ENCODE assay signal across 8 cellular contexts in genomic region chr5:50666261-50667078, GRCh38. TPM values are rescaled to one million over a fixed set of nuclear protein-coding genes. Genes with fewer than 3 reads are reported as not detected.
DNase-seq lines count a peak whose midpoint lies in the region; ATAC-seq and TF ChIP-seq lines count a peak whose summit lies in the region.

Gene PARP8 (plus strand): TSS chr5:50666637. CDS start chr5:50667096, 459 bp downstream.

- H3K27ac ChIP-seq in RWPE2 (ENCODE audit: poor library complexity, severe bottlenecking) (peak within 1 kb of the TSS; percentile 81), osteoblast (ENCODE audit: low read depth, low read length) (peak within 1 kb of the TSS; percentile 40), upper lobe of right lung (peak within 1 kb of the TSS; percentile 99)

- CTCF ChIA-PET in activated naive CD4-positive, alpha-beta T cell treated with anti-CD3 and anti-CD28 coated beads for 36 hours (lab: Charles Lee) = interaction anchor here (1.2 kb wide), 2 partner anchors 72 to 227 kb away, joined by 3 read pairs; no protein-coding TSS in a partner anchor

- DNase-seq in 8988T (peak; percentile 18), RWPE2 (ENCODE audit: low spot score) (peak; percentile 71), head of caudate nucleus (peak in 41 of 42 donors; percentile 20 to 78 (median 50)), osteoblast (ENCODE audit: insufficient read length, low spot score, missing footprints) (peak; percentile 86), upper lobe of right lung (peak; percentile 79)
- peak; percentile 42 for DNase-seq in activated naive CD4-positive, alpha-beta T cell treated with anti-CD3 and anti-CD28 coated beads for 36 hours

- H3K9me3 ChIP-seq in RWPE2 (ENCODE audit: severe bottlenecking) = no peaks in the 10 kb centered on the region
- H3K9me3 ChIP-seq in osteoblast (ENCODE audit: low read depth, low read length) = no peaks in the 10 kb centered on the region
- H3K9me3 ChIP-seq in upper lobe of right lung = no peaks in the 10 kb centered on the region

- TF ChIP-seq CTCF in RWPE2 (IDR thresholded peaks at IDR 0.05; ENCODE audit: poor library complexity, severe bottlenecking) (no peak), osteoblast (IDR thresholded peaks at IDR 0.05; ENCODE audit: extremely low read depth, low read depth, low read length) (no peak), upper lobe of right lung (IDR thresholded peaks at IDR 0.05) (no peak)

- peaks cover 13% of the 10 kb centered on the region for H3K79me2 ChIP-seq in osteoblast (ENCODE audit: insufficient read depth, low read length)

- peak within 1 kb of the TSS; percentile 88 for H2AFZ ChIP-seq in osteoblast (ENCODE audit: low read length)

- no peaks in the 10 kb centered on the region for H3K27me3 Mint-ChIP-seq in activated naive CD4-positive, alpha-beta T cell treated with anti-CD3 and anti-CD28 coated beads for 36 hours (ENCODE audit: low read depth)

- H3K4me3 Mint-ChIP-seq in activated naive CD4-positive, alpha-beta T cell treated with anti-CD3 and anti-CD28 coated beads for 36 hours = peak within 1 kb of the TSS; percentile 92

- peak; percentile 34 for ATAC-seq in GM18520 (IDR thresholded peaks at IDR 0.05; ENCODE audit: unreplicated experiment)
- ATAC-seq in HG03280 (IDR thresholded peaks at IDR 0.05; ENCODE audit: unreplicated experiment) = peak; percentile 47
- peak; percentile 60 for ATAC-seq in RWPE2 (ENCODE audit: low read depth)
- peak; percentile 79 for ATAC-seq in upper lobe of right lung

- H3K4me1 ChIP-seq in RWPE2 (ENCODE audit: insufficient read depth, poor library complexity, severe bottlenecking) (peaks cover 10% of the 10 kb centered on the region), osteoblast (ENCODE audit: insufficient read depth, low read length) (no peaks in the 10 kb centered on the region), upper lobe of right lung (peaks cover 15% of the 10 kb centered on the region)

- peak within 1 kb of the TSS; percentile 88 for H3K4me2 ChIP-seq in osteoblast (ENCODE audit: insufficient read depth, low read length)

- H3K4me3 ChIP-seq in RWPE2 (ENCODE audit: severe bottlenecking) (peak within 1 kb of the TSS; percentile 98), osteoblast (ENCODE audit: insufficient read depth, low read length) (peak within 1 kb of the TSS; percentile 90), upper lobe of right lung (peak within 1 kb of the TSS; percentile 76)

- peaks cover 4% of the 10 kb centered on the region for H3K36me3 Mint-ChIP-seq in activated naive CD4-positive, alpha-beta T cell treated with anti-CD3 and anti-CD28 coated beads for 36 hours (ENCODE audit: low read depth)

- peaks cover 26% of the 10 kb centered on the region for H3K4me1 Mint-ChIP-seq in activated naive CD4-positive, alpha-beta T cell treated with anti-CD3 and anti-CD28 coated beads for 36 hours (ENCODE audit: low read depth)

- H4K20me1 ChIP-seq in osteoblast (ENCODE audit: insufficient read depth, low read length) = no peaks in the 10 kb centered on the region

- H3K36me3 ChIP-seq in RWPE2 (ENCODE audit: low read depth) = no peaks in the 10 kb centered on the region
- no peaks in the 10 kb centered on the region for H3K36me3 ChIP-seq in osteoblast (ENCODE audit: insufficient read depth, low read length)
- H3K36me3 ChIP-seq in upper lobe of right lung = no peaks in the 10 kb centered on the region

- H3K9me3 Mint-ChIP-seq in activated naive CD4-positive, alpha-beta T cell treated with anti-CD3 and anti-CD28 coated beads for 36 hours = peaks cover 1% of the 10 kb centered on the region

- H3K27ac Mint-ChIP-seq in activated naive CD4-positive, alpha-beta T cell treated with anti-CD3 and anti-CD28 coated beads for 36 hours = peak within 1 kb of the TSS; percentile 99

- H3K27me3 ChIP-seq in RWPE2 (ENCODE audit: insufficient read depth, poor library complexity, severe bottlenecking) (no peaks in the 10 kb centered on the region), osteoblast (ENCODE audit: insufficient read depth, low read length) (peaks cover 3% of the 10 kb centered on the region), upper lobe of right lung (no peaks in the 10 kb centered on the region)

- intact Hi-C loops in activated naive CD4-positive, alpha-beta T cell treated with anti-CD3 and anti-CD28 coated beads for 36 hours (cut with micrococcal nuclease) = loop anchor here (1.0 kb wide), 1 partner anchor 226 kb away; no protein-coding TSS in a partner anchor
- intact Hi-C loops in head of caudate nucleus (cut with DNase I) = loop anchor here (10.0 kb wide), 1 partner anchor 78 kb away; no protein-coding TSS in a partner anchor
- intact Hi-C loops in upper lobe of right lung (cut with DNase I) = no loop called here

RNA-seq across cellular contexts. Expression of gene PARP8, which starts in this region (rescaled TPM):
- total RNA-seq in activated naive CD4-positive, alpha-beta T cell treated with anti-CD3 and anti-CD28 coated beads for 36 hours = 10 to 100 TPM; 20.1 to 22.0 TPM
- total RNA-seq in osteoblast (22.1 and 30.8 TPM in 2 replicates), upper lobe of right lung (52.3 TPM)

Comparison
In these comparisons a context has a peak if more than half of its experiments do, and no peak if none do; other contexts are left out.
1. Peak in every context shown above with its lines: DNase-seq, ATAC-seq, H3K4me3 ChIP-seq and H3K27ac ChIP-seq.
2. DNase-seq: peak in every context shown above with its lines; median percentile 86 in osteoblast; 79 in upper lobe of right lung; 71 in RWPE2; 50 in head of caudate nucleus; 42 in activated naive CD4-positive, alpha-beta T cell treated with anti-CD3 and anti-CD28 coated beads for 36 hours; 18 in 8988T.
3. H3K27ac ChIP-seq: peak in every context shown above with its lines; median percentile 99 in upper lobe of right lung; 81 in RWPE2; 40 in osteoblast.